11 cellular contexts compared by ENCODE assay signal in the genomic region with DNA sequence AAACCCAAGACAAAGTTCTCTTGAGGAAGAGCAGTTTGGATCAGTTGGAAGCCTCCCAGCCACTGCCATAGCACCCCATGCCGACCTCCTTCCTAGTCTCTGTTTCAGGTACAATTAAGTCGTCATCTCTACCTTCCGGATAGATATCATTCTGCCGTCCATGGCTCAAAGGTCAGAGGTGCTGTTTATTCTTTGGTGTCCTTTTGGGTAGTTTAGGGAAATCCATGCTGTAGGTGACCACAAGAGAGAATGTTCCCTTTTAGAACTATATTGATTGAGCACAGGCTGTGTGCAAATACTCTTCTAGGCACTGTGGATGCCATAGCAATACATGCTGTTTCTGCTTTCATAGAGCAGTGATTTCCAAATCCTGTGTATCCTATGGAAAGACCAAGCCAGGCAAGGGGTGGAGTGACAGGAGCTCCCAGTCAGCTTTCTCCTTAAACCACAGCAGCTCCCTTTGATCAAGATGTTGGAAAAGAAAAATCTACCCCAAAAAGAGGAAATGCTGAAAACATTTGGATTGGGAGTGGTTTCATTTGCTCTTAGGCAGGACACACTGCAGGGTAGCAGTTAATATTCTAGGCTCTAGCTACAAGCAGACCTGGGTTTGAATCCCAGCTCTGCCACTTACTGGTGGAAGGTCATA.
A peak's percentile ranks its signal among the peaks of the same experiment; 100 is the strongest.
DNase-seq lines count a peak whose midpoint lies in the region; ATAC-seq lines count a peak whose summit lies in the region.
"Had no signal": no experiment of that assay in that cellular context is flagged by ENCODE, and none has a peak within 500 bp of the region (broad histone marks: within the 10 kb centered on the region; RNA-seq: fewer than 3 reads in every experiment).

No MANE protein-coding gene starts in this region.

- H3K27ac Mint-ChIP-seq in stimulated activated naive CD8-positive, alpha-beta T cell treated with anti-CD3 and anti-CD28 coated beads, Interleukin-15, Interleukin-2, amounts not matched to agents 100 ng/mL and 50 ng/mL, for 24 hours = peak overlapping the region; percentile 12
- no peak overlapping the region for H3K27ac Mint-ChIP-seq in stimulated activated naive CD8-positive, alpha-beta T cell treated with anti-CD3 and anti-CD28 coated beads, Interleukin-15, amount 100 ng/mL, for 72 hours
- no peak overlapping the region for H3K27ac Mint-ChIP-seq in memory B cell

- DNase-seq in stimulated activated naive CD8-positive, alpha-beta T cell treated with anti-CD3 and anti-CD28 coated beads, Interleukin-15, amount 100 ng/mL, for 72 hours = no peak
- no peak for DNase-seq in memory B cell (ENCODE audit: low spot score in 2 of 2)
- DNase-seq in NCI-H2107 (lab: John Stamatoyannopoulos, UW) = no peak
- DNase-seq in GOT3 (lab: John Stamatoyannopoulos, UW) = no peak
- DNase-seq in T1000 (lab: John Stamatoyannopoulos, UW) = no peak
- DNase-seq: DND-41, mammary epithelial cell, OCI-M1 had no signal

- H3K4me1 Mint-ChIP-seq in stimulated activated naive CD8-positive, alpha-beta T cell treated with anti-CD3 and anti-CD28 coated beads, Interleukin-15, Interleukin-2, amounts not matched to agents 100 ng/mL and 50 ng/mL, for 24 hours (ENCODE audit: low read depth) = peaks cover 8% of the 10 kb centered on the region
- no peaks in the 10 kb centered on the region for H3K4me1 Mint-ChIP-seq in stimulated activated naive CD8-positive, alpha-beta T cell treated with anti-CD3 and anti-CD28 coated beads, Interleukin-15, amount 100 ng/mL, for 72 hours
- H3K4me1 Mint-ChIP-seq in memory B cell = peaks cover 3% of the 10 kb centered on the region

- ATAC-seq in stimulated activated naive CD8-positive, alpha-beta T cell treated with anti-CD3 and anti-CD28 coated beads, Interleukin-15, amount 100 ng/mL, for 72 hours = no peak
- ATAC-seq in memory B cell (ENCODE audit: low read depth) = no peak
- no peak for ATAC-seq in HG02938 (IDR thresholded peaks at IDR 0.05; ENCODE audit: unreplicated experiment)

- H3K36me3 Mint-ChIP-seq in stimulated activated naive CD8-positive, alpha-beta T cell treated with anti-CD3 and anti-CD28 coated beads, Interleukin-15, Interleukin-2, amounts not matched to agents 100 ng/mL and 50 ng/mL, for 24 hours (ENCODE audit: low read depth) = no peaks in the 10 kb centered on the region
- H3K36me3 Mint-ChIP-seq in memory B cell = no peaks in the 10 kb centered on the region

- H3K27me3 Mint-ChIP-seq in stimulated activated naive CD8-positive, alpha-beta T cell treated with anti-CD3 and anti-CD28 coated beads, Interleukin-15, Interleukin-2, amounts not matched to agents 100 ng/mL and 50 ng/mL, for 24 hours = no peaks in the 10 kb centered on the region
- no peaks in the 10 kb centered on the region for H3K27me3 Mint-ChIP-seq in stimulated activated naive CD8-positive, alpha-beta T cell treated with anti-CD3 and anti-CD28 coated beads, Interleukin-15, amount 100 ng/mL, for 72 hours
- no peaks in the 10 kb centered on the region for H3K27me3 Mint-ChIP-seq in memory B cell

- no peaks in the 10 kb centered on the region for H3K9me3 Mint-ChIP-seq in stimulated activated naive CD8-positive, alpha-beta T cell treated with anti-CD3 and anti-CD28 coated beads, Interleukin-15, Interleukin-2, amounts not matched to agents 100 ng/mL and 50 ng/mL, for 24 hours
- H3K9me3 Mint-ChIP-seq in stimulated activated naive CD8-positive, alpha-beta T cell treated with anti-CD3 and anti-CD28 coated beads, Interleukin-15, amount 100 ng/mL, for 72 hours = no peaks in the 10 kb centered on the region
- no peaks in the 10 kb centered on the region for H3K9me3 Mint-ChIP-seq in memory B cell

- peak overlapping the region; percentile 9 for H3K27ac ChIP-seq in angular gyrus (ENCODE audit: low read depth, low read length)

- no peak overlapping the region for H3K4me3 Mint-ChIP-seq in stimulated activated naive CD8-positive, alpha-beta T cell treated with anti-CD3 and anti-CD28 coated beads, Interleukin-15, Interleukin-2, amounts not matched to agents 100 ng/mL and 50 ng/mL, for 24 hours
- H3K4me3 Mint-ChIP-seq in stimulated activated naive CD8-positive, alpha-beta T cell treated with anti-CD3 and anti-CD28 coated beads, Interleukin-15, amount 100 ng/mL, for 72 hours = no peak overlapping the region
- H3K4me3 Mint-ChIP-seq in memory B cell = peak overlapping the region; percentile 66
